1 cellular context compared by ENCODE assay signal in genomic region chr20:49110767-49111694, GRCh38.
TF ChIP-seq lines count a peak whose summit lies in the region.

No MANE protein-coding gene starts in this region.

TF ChIP-seq in H1, 55 proteins besides CTCF, POLR2A, EP300 and RAD21:
- 0 out of 2 replicates have a peak, but pooled peaks have one; percentile 16 for TF ChIP-seq POLR2AphosphoS5 (IDR thresholded peaks at IDR 0.05; ENCODE audit: low read depth, low read length)
- no peak for TF ChIP-seq NANOG (IDR thresholded peaks at IDR 0.05; ENCODE audit: insufficient read depth, low read depth, low read length, poor library complexity, severe bottlenecking)
